In the genomic region with DNA sequence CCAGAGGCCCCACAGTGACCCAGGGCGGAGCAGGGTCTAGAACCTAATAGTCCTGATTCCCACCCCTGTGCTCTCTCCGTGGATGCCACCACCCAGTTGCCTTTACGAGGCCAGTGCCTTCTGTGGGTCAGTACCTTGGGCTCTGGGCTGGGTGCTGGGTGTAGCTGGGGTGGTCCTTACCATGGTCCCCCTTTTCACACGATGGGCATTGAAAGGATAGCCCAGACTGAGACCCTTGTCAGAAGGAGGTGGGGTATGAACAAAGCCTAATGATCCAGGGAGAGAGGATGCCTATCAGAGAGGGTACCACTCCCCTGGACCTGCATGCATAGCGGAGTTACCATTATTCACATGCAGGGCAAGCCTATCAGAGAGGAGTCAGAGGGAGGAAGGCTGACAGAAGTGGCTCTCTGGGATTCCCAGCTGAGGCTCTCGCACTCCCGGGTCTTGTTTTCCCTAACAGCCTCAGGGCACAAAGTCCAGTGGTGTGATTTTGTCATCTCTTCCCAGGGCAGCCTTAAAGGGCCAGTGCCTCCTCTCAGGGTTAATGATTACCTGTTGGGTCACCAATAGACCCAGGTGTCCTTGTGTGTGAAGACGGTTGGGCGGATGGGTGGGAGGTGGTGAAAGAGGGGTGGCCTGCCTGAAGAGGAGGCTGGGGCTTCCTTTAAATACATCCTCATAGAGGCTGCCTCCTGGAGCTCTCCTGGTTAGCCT, we compare ENCODE assay signal across 10 cellular contexts. TPM values are rescaled to one million over a fixed set of nuclear protein-coding genes. Genes with fewer than 3 reads are reported as not detected.
A peak's percentile ranks its signal among the peaks of the same experiment; 100 is the strongest.
DNase-seq lines count a peak whose midpoint lies in the region; ATAC-seq and TF ChIP-seq lines count a peak whose summit lies in the region.
"Had no signal": no experiment of that assay in that cellular context is flagged by ENCODE, and none has a peak within 500 bp of the region (broad histone marks: within the 10 kb centered on the region; RNA-seq: fewer than 3 reads in every experiment).

No MANE protein-coding gene starts in this region.

- TF ChIP-seq CTCF in PC-3 (conservative IDR thresholded peaks at IDR 0.05; ENCODE audit: low read depth, low read length) (no peak), psoas muscle (IDR thresholded peaks at IDR 0.05) (no peak)

- H3K9me3 ChIP-seq in PC-3 (ENCODE audit: low read length) (no peaks in the 10 kb centered on the region), psoas muscle (no peaks in the 10 kb centered on the region)

- POLR2A ChIA-PET in PC-3 (lab: Charles Lee; ENCODE audit: unreplicated experiment) = no interaction called here

- 86 to 90% (median 87%) methylated on average over 9 of the region's 9 CpGs for WGBS in psoas muscle, 3 donors

- no peak overlapping the region for H3K9ac ChIP-seq in PC-3 (ENCODE audit: low read length)

- CTCF ChIA-PET in PC-3 (lab: Charles Lee) = no interaction called here

- H3K4me1 ChIP-seq in PC-3 (ENCODE audit: insufficient read depth, low read length) (peaks cover 20% of the 10 kb centered on the region), psoas muscle (peaks cover 36% of the 10 kb centered on the region)

- no TSS peak for BruUV-seq in PC-3 (replicated peaks; lab: Mats Ljungman, UMichigan)

- H3K36me3 ChIP-seq in PC-3 (ENCODE audit: low read depth, low read length) = no peaks in the 10 kb centered on the region
- H3K36me3 ChIP-seq in psoas muscle (ENCODE audit: insufficient read depth in 1 of 2, low read depth in 1 of 2) = no peaks in the 10 kb centered on the region

- no peaks in the 10 kb centered on the region for H3K9me2 ChIP-seq in PC-3 (replicated peaks; ENCODE audit: low read length)

- no peaks in the 10 kb centered on the region for H3K79me2 ChIP-seq in PC-3 (ENCODE audit: low read length)

- ATAC-seq in PC-3 = no peak; the same call in 1 of the 2 replicates
- no peak for ATAC-seq in psoas muscle
- ATAC-seq in HG02759 (IDR thresholded peaks at IDR 0.05; ENCODE audit: unreplicated experiment) = no peak
- ATAC-seq in left ventricle myocardium superior = no peak

- in situ Hi-C loops in G401 (cut with HindIII; ENCODE audit: low sequenced_read_pairs) = no loop called here

- no peak overlapping the region for H3K4me2 ChIP-seq in PC-3 (ENCODE audit: low read length)

- H3K27me3 ChIP-seq in PC-3 (ENCODE audit: low read length) = no peaks in the 10 kb centered on the region
- H3K27me3 ChIP-seq in psoas muscle (ENCODE audit: insufficient read depth in 3 of 3, low read length in 2 of 3) = no peaks in the 10 kb centered on the region

- H3K4me3 ChIP-seq in PC-3 (ENCODE audit: low read length) (no peak overlapping the region), psoas muscle (no peak overlapping the region)

- DNase-seq in DMS53 (lab: John Stamatoyannopoulos, UW) (peak; percentile 97), PC-3 (peak; percentile 58), fibroblast of gingiva (ENCODE audit: low read depth) (peak; percentile 27), psoas muscle (no peak), G401 (ENCODE audit: low spot score) (no peak), SHP77 (lab: John Stamatoyannopoulos, UW) (no peak), left ventricle myocardium superior (no peak)
- DNase-seq: activated naive CD4-positive, alpha-beta T cell treated with anti-CD3 and anti-CD28 coated beads, Interleukin-2, amount 50 U/mL, for 16 hours; posterior cingulate gyrus had no signal

- intact Hi-C loops in PC-3 (cut with micrococcal nuclease) = no loop called here
- intact Hi-C loops in psoas muscle (cut with DNase I) = no loop called here
- intact Hi-C loops in left ventricle myocardium superior (cut with micrococcal nuclease) = no loop called here

- no peaks in the 10 kb centered on the region for H4K20me1 ChIP-seq in PC-3 (ENCODE audit: low read length)

- H3K27ac ChIP-seq in PC-3 (ENCODE audit: low read length) = no peak overlapping the region
- H3K27ac ChIP-seq in psoas muscle = peak overlapping the region; percentile 86

- no peak overlapping the region for H2AFZ ChIP-seq in PC-3 (ENCODE audit: low read length)

- no peaks in the 10 kb centered on the region for H3F3A ChIP-seq in PC-3 (ENCODE audit: low read length, unreplicated experiment)

RNA-seq across cellular contexts. Expression of a gene that starts 36.2 kb away (rescaled TPM):
- total RNA-seq in PC-3 (2014; rRNA removed) = 146 and 190 TPM in 2 replicates
- 100 to 1,000 TPM; 132 to 345 (median 208) TPM for total RNA-seq in psoas muscle
- 100 to 1,000 TPM in 1 of 3 donors, 10 to 100 TPM in 2; 78.1 to 125 (median 88.3) TPM for polyA plus RNA-seq in psoas muscle
- 20.4 and 32.7 TPM in 2 replicates for total RNA-seq in G401 (2014; rRNA removed; shearing (Covaris generic))
- total RNA-seq in left ventricle myocardium superior = 261 TPM

Comparison
In these comparisons a context has a peak if more than half of its experiments do, and no peak if none do; other contexts are left out.
1. DNase-seq: peak in DMS53 (single experiment), PC-3 (single experiment) and fibroblast of gingiva (single experiment); none in psoas muscle (0 of 2), G401 (single experiment), SHP77 (0 of 2) and left ventricle myocardium superior (single experiment).